In the genomic region with DNA sequence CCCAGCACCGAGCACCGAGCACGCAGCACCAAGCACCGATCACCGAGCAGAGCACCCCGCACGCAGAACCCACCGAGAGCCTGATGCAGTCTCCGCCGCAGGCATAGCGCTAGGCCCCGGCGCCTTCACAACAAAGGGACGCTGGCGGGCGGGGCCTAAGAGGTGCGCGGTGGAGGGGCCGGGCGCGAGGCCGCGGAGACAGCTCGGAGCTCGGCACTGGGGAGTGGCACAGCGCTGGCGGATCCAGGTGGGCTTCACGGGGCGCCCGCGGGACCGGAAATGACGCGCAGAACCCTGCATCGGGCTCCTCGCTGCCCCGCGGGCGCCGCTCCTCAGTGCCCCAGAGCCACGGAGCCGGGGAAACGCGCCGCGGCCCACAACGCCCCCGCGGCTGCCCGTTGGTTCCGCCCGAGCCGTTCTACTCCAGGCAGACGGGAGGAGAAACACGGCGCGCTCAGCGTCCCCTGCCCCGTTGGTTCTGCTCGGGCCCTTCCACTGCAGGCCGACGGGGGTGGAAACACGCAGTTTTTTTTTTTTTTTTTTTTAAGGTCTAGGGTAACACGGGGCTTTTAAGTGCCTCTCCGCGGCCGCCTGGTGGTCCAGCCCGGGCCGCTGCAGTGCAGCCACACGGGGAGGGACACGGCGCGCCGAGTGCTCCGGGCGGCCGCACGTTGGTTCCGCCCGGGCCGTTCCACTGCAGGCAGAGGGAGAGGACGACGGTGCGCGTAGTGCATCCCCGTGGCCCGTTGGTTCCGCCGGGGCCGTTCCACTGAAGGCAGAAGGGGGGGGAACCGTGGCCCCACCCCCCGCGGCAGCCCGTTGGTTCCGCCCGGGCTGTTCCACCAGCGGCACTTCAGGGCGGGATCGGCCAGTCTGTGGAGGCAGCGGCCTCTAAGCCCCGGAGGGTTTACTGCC, we compare ENCODE assay signal across 7 cellular contexts. TPM values are rescaled to one million over a fixed set of nuclear protein-coding genes. Genes with fewer than 3 reads are reported as not detected.
DNase-seq lines count a peak whose midpoint lies in the region; ATAC-seq lines count a peak whose summit lies in the region.
"Not testable (repeated sequence)": the region's sequence is repeated elsewhere in the genome, so short reads cannot be mapped to it uniquely, and the experiment has no call there.

No MANE protein-coding gene starts in this region.

- peak overlapping the region; percentile 67 for H3K27ac Mint-ChIP-seq in activated CD4-positive, alpha-beta T cell treated with anti-CD3 and anti-CD28 coated beads, Interleukin-2, amount 10 ng/mL, durations not matched to agents 24 days and 14 days

- DNase-seq in NCI-H345 (lab: John Stamatoyannopoulos, UW) (peak; percentile 77), islet precursor cell (peak; percentile 76), smooth muscle cell of the brain vasculature (ENCODE audit: low read depth, low spot score) (peak; percentile 23)
- peak; percentile 96 for DNase-seq in activated CD4-positive, alpha-beta T cell treated with anti-CD3 and anti-CD28 coated beads, Interleukin-2, amount 10 ng/mL, durations not matched to agents 24 days and 14 days
- peak; percentile 84 for DNase-seq in central memory CD4-positive, alpha-beta T cell

- peak overlapping the region; percentile 62 for H3K4me3 Mint-ChIP-seq in activated CD4-positive, alpha-beta T cell treated with anti-CD3 and anti-CD28 coated beads, Interleukin-2, amount 10 ng/mL, durations not matched to agents 24 days and 14 days

- not testable (repeated sequence) for H3K36me3 Mint-ChIP-seq in activated CD4-positive, alpha-beta T cell treated with anti-CD3 and anti-CD28 coated beads, Interleukin-2, amount 10 ng/mL, durations not matched to agents 24 days and 14 days (ENCODE audit: low read depth)

- H3K9me3 Mint-ChIP-seq in activated CD4-positive, alpha-beta T cell treated with anti-CD3 and anti-CD28 coated beads, Interleukin-2, amount 10 ng/mL, durations not matched to agents 24 days and 14 days, result not testable (repeated sequence)

- H3K4me1 Mint-ChIP-seq in activated CD4-positive, alpha-beta T cell treated with anti-CD3 and anti-CD28 coated beads, Interleukin-2, amount 10 ng/mL, durations not matched to agents 24 days and 14 days, result not testable (repeated sequence)

- intact Hi-C loops in activated CD4-positive, alpha-beta T cell treated with anti-CD3 and anti-CD28 coated beads, Interleukin-2, amount 10 ng/mL, durations not matched to agents 24 days and 14 days (cut with micrococcal nuclease), result not testable (repeated sequence)

- ATAC-seq in GM18873 (IDR thresholded peaks at IDR 0.05; ENCODE audit: low FRiP score, unreplicated experiment) (peak; percentile 69), HG03097 (IDR thresholded peaks at IDR 0.05; ENCODE audit: low FRiP score, unreplicated experiment) (peak; percentile 59)

- not testable (repeated sequence) for H3K27me3 Mint-ChIP-seq in activated CD4-positive, alpha-beta T cell treated with anti-CD3 and anti-CD28 coated beads, Interleukin-2, amount 10 ng/mL, durations not matched to agents 24 days and 14 days

RNA-seq across cellular contexts. Expression of a gene that starts 21.8 kb away (rescaled TPM):
- total RNA-seq in activated CD4-positive, alpha-beta T cell treated with anti-CD3 and anti-CD28 coated beads, Interleukin-2, amount 10 ng/mL, durations not matched to agents 24 days and 14 days, result 68.3 and 70.4 TPM in 2 replicates

RNA-seq across cellular contexts. Expression of a gene that starts 32.4 kb away (rescaled TPM):
- 91.3 and 94.5 TPM in 2 replicates for total RNA-seq in activated CD4-positive, alpha-beta T cell treated with anti-CD3 and anti-CD28 coated beads, Interleukin-2, amount 10 ng/mL, durations not matched to agents 24 days and 14 days

RNA-seq across cellular contexts. Expression of a gene that starts 53.3 kb away (rescaled TPM):
- total RNA-seq in activated CD4-positive, alpha-beta T cell treated with anti-CD3 and anti-CD28 coated beads, Interleukin-2, amount 10 ng/mL, durations not matched to agents 24 days and 14 days, result 40.3 and 41.5 TPM in 2 replicates

Comparison
In these comparisons a context has a peak if more than half of its experiments do, and no peak if none do; other contexts are left out.
1. Peak in every context shown above with its lines: DNase-seq and ATAC-seq.
2. DNase-seq: peak in every context shown above with its lines; median percentile 96 in activated CD4-positive, alpha-beta T cell treated with anti-CD3 and anti-CD28 coated beads, Interleukin-2, amount 10 ng/mL, durations not matched to agents 24 days and 14 days; 84 in central memory CD4-positive, alpha-beta T cell; 77 in NCI-H345; 76 in islet precursor cell; 23 in smooth muscle cell of the brain vasculature.